ENCODE assay signal across 10 cellular contexts in the genomic region with DNA sequence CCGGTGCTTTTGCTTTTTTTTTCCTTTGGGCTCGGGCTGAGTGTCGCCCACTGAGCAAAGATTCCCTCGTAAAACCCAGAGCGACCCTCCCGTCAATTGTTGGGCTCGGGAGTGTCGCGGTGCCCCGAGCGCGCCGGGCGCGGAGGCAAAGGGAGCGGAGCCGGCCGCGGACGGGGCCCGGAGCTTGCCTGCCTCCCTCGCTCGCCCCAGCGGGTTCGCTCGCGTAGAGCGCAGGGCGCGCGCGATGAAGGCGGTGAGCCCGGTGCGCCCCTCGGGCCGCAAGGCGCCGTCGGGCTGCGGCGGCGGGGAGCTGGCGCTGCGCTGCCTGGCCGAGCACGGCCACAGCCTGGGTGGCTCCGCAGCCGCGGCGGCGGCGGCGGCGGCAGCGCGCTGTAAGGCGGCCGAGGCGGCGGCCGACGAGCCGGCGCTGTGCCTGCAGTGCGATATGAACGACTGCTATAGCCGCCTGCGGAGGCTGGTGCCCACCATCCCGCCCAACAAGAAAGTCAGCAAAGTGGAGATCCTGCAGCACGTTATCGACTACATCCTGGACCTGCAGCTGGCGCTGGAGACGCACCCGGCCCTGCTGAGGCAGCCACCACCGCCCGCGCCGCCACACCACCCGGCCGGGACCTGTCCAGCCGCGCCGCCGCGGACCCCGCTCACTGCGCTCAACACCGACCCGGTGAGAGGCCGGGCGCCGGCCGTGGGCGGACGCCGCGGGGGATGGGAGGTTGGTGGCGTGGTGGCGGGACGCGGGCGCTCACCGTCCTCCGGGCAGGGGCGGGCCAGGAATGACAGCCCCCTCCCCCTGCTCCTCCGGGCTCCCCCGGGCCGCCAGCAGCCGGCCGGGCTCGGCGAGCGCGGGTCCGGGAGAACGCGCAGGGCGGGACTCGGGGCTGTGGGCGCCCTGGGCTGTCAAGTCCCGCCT. TPM values are rescaled to one million over a fixed set of nuclear protein-coding genes. Genes with fewer than 3 reads are reported as not detected.
DNase-seq lines count a peak whose midpoint lies in the region; ATAC-seq and TF ChIP-seq lines count a peak whose summit lies in the region.
"Had no signal": no experiment of that assay in that cellular context is flagged by ENCODE, and none has a peak within 500 bp of the region (broad histone marks: within the 10 kb centered on the region; RNA-seq: fewer than 3 reads in every experiment).

No MANE protein-coding gene starts in this region.

- H3K36me3 Mint-ChIP-seq in glutamatergic neuron (ENCODE audit: unreplicated experiment) (no peaks in the 10 kb centered on the region), immature natural killer cell (no peaks in the 10 kb centered on the region), T-helper 17 cell (ENCODE audit: low read depth) (no peaks in the 10 kb centered on the region)
- H3K36me3 Mint-ChIP-seq in activated naive CD4-positive, alpha-beta T cell treated with anti-CD3 and anti-CD28 coated beads for 36 hours (ENCODE audit: low read depth), result peaks cover 1% of the 10 kb centered on the region
- H3K36me3 Mint-ChIP-seq: naive B cell had no signal

- under 1% methylated on average over 90 of the region's 122 CpGs for WGBS in prostate gland

- peaks cover 7% of the 10 kb centered on the region for H3K4me1 Mint-ChIP-seq in glutamatergic neuron (ENCODE audit: low read depth, unreplicated experiment)
- peaks cover 9 to 13% of the 10 kb centered on the region in 2 donors for H3K4me1 Mint-ChIP-seq in immature natural killer cell
- peaks cover 8% of the 10 kb centered on the region for H3K4me1 Mint-ChIP-seq in activated naive CD4-positive, alpha-beta T cell treated with anti-CD3 and anti-CD28 coated beads for 36 hours (ENCODE audit: low read depth)
- H3K4me1 Mint-ChIP-seq in T-helper 17 cell, result peaks cover 3% of the 10 kb centered on the region

- intact Hi-C loops in prostate gland (cut with DNase I), result loop anchor here (2.0 kb wide), 1 partner anchor 33 kb away; no protein-coding TSS in a partner anchor
- intact Hi-C loops in activated naive CD4-positive, alpha-beta T cell treated with anti-CD3 and anti-CD28 coated beads for 36 hours (cut with micrococcal nuclease), result no loop called here

- H3K4me1 ChIP-seq in SJCRH30 (no peaks in the 10 kb centered on the region), prostate gland (replicated peaks) (no peaks in the 10 kb centered on the region)

- DNase-seq in SJCRH30 (peak; percentile 5 to 15), glutamatergic neuron (peak; percentile 74), prostate gland (ENCODE audit: low spot score) (peak; percentile 40), activated gamma-delta T cell (lab: John Stamatoyannopoulos, UW) (no peak), immature natural killer cell (no peak), T-helper 17 cell (no peak)
- DNase-seq in activated naive CD4-positive, alpha-beta T cell treated with anti-CD3 and anti-CD28 coated beads for 36 hours, result no peak
- DNase-seq: naive B cell had no signal

- H3K4me3 Mint-ChIP-seq in glutamatergic neuron (ENCODE audit: unreplicated experiment), result peak overlapping the region; percentile 77
- H3K4me3 Mint-ChIP-seq in immature natural killer cell, result no peak overlapping the region
- H3K4me3 Mint-ChIP-seq in activated naive CD4-positive, alpha-beta T cell treated with anti-CD3 and anti-CD28 coated beads for 36 hours, result no peak overlapping the region
- no peak overlapping the region for H3K4me3 Mint-ChIP-seq in T-helper 17 cell

- H3K36me3 ChIP-seq in SJCRH30 (no peaks in the 10 kb centered on the region), prostate gland (no peaks in the 10 kb centered on the region)

- ATAC-seq in GM18867 (IDR thresholded peaks at IDR 0.05; ENCODE audit: unreplicated experiment), result peak; percentile 18
- ATAC-seq in T-helper 17 cell, result no peak

- H3K9me3 Mint-ChIP-seq in glutamatergic neuron (ENCODE audit: unreplicated experiment), result peaks cover 9% of the 10 kb centered on the region
- peaks cover 0 to 2% (median 0%) of the 10 kb centered on the region in 6 donors for H3K9me3 Mint-ChIP-seq in immature natural killer cell
- no peaks in the 10 kb centered on the region for H3K9me3 Mint-ChIP-seq in activated naive CD4-positive, alpha-beta T cell treated with anti-CD3 and anti-CD28 coated beads for 36 hours

- no peak for TF ChIP-seq POLR2A in prostate gland (IDR thresholded peaks at IDR 0.05)

- H3K27me3 ChIP-seq in SJCRH30, result no peaks in the 10 kb centered on the region
- no peaks in the 10 kb centered on the region for H3K27me3 ChIP-seq in prostate gland (replicated peaks; ENCODE audit: insufficient read depth)

- H3K4me3 ChIP-seq in SJCRH30 (peak overlapping the region; percentile 57), prostate gland (peak overlapping the region; percentile 68 to 73)

- TF ChIP-seq CTCF in glutamatergic neuron (IDR thresholded peaks at IDR 0.05; ENCODE audit: partially characterized antibody, unreplicated experiment) (no peak), prostate gland (IDR thresholded peaks at IDR 0.05) (no peak)

- H3K27ac Mint-ChIP-seq in glutamatergic neuron (ENCODE audit: unreplicated experiment) (no peak overlapping the region), immature natural killer cell (no peak overlapping the region), T-helper 17 cell (no peak overlapping the region)
- H3K27ac Mint-ChIP-seq in activated naive CD4-positive, alpha-beta T cell treated with anti-CD3 and anti-CD28 coated beads for 36 hours, result no peak overlapping the region
- H3K27ac Mint-ChIP-seq: naive B cell had no signal

- H3K27me3 Mint-ChIP-seq in glutamatergic neuron (ENCODE audit: unreplicated experiment) (peaks cover 1% of the 10 kb centered on the region), immature natural killer cell (ENCODE audit: low read depth in 3 of 3) (peaks cover 20 to 31% (median 27%) of the 10 kb centered on the region in 3 donors), T-helper 17 cell (peaks cover 47% of the 10 kb centered on the region)
- H3K27me3 Mint-ChIP-seq in activated naive CD4-positive, alpha-beta T cell treated with anti-CD3 and anti-CD28 coated beads for 36 hours (ENCODE audit: low read depth), result peaks cover 36% of the 10 kb centered on the region

- H3K9me3 ChIP-seq in SJCRH30 (replicated peaks) (no peaks in the 10 kb centered on the region), prostate gland (no peaks in the 10 kb centered on the region), T-helper 17 cell (ENCODE audit: control insufficient read depth, low read length, poor library complexity, severe bottlenecking) (no peaks in the 10 kb centered on the region)

- H3K27ac ChIP-seq in SJCRH30 (no peak overlapping the region), prostate gland (peak overlapping the region; percentile 89 to 90)

- CTCF ChIA-PET in activated naive CD4-positive, alpha-beta T cell treated with anti-CD3 and anti-CD28 coated beads for 36 hours (lab: Charles Lee), result no interaction called here

RNA-seq across cellular contexts. Expression of a gene that starts 0.6 kb away (rescaled TPM):
- 0.66 and 1.2 TPM in 2 replicates for total RNA-seq in SJCRH30 (2014; rRNA removed; shearing (Covaris generic))
- 6.3 TPM for total RNA-seq in glutamatergic neuron (ENCODE audit: unreplicated experiment)
- 10 to 100 TPM; 63.6 to 69.1 TPM for total RNA-seq in prostate gland
- not detected for polyA plus RNA-seq in immature natural killer cell
- total RNA-seq in activated naive CD4-positive, alpha-beta T cell treated with anti-CD3 and anti-CD28 coated beads for 36 hours, result not detected
- total RNA-seq in T-helper 17 cell, result not detected
- total RNA-seq: LHCN-M2 had no signal

Comparison
In these comparisons a context has a peak if more than half of its experiments do, and no peak if none do; other contexts are left out.
1. DNase-seq: peak in SJCRH30 (2 of 2), glutamatergic neuron (single experiment) and prostate gland (single experiment); none in activated gamma-delta T cell (single experiment), immature natural killer cell (0 of 3), activated naive CD4-positive, alpha-beta T cell treated with anti-CD3 and anti-CD28 coated beads for 36 hours (single experiment) and T-helper 17 cell (0 of 3).